Comparison of ENCODE assay signal across 8 cellular contexts in genomic region chr16:88703486-88704309, GRCh38. TPM values are rescaled to one million over a fixed set of nuclear protein-coding genes. Genes with fewer than 3 reads are reported as not detected.
A peak's percentile ranks its signal among the peaks of the same experiment; 100 is the strongest.
DNase-seq lines count a peak whose midpoint lies in the region; ATAC-seq and TF ChIP-seq lines count a peak whose summit lies in the region.

No MANE protein-coding gene starts in this region.

- no peaks in the 10 kb centered on the region for H3K27me3 ChIP-seq in dorsolateral prefrontal cortex

- DNase-seq in activated CD4-positive, alpha-beta T cell treated with anti-CD3 and anti-CD28 coated beads, Interleukin-2, amount 10 ng/mL, durations not matched to agents 24 days and 14 days, result peak; percentile 91
- DNase-seq in dorsolateral prefrontal cortex, result peak in 7 of 10 donors; percentile 45 to 75 (median 65)
- peak; percentile 42 for DNase-seq in putamen (ENCODE audit: low spot score)
- no peak for DNase-seq in NCI-H526 treated with DMSO at 0.1 percent for 48 hours (lab: John Stamatoyannopoulos, UW)
- DNase-seq in EL, result no peak
- no peak for DNase-seq in NCI-H1436 treated with DMSO at 0.1 percent for 48 hours (lab: John Stamatoyannopoulos, UW)
- DNase-seq in NCI-H524 treated with DMSO at 0.1 percent for 48 hours (lab: John Stamatoyannopoulos, UW), result no peak

- peak overlapping the region; percentile 81 for H3K4me3 Mint-ChIP-seq in activated CD4-positive, alpha-beta T cell treated with anti-CD3 and anti-CD28 coated beads, Interleukin-2, amount 10 ng/mL, durations not matched to agents 24 days and 14 days

- H3K27ac ChIP-seq in dorsolateral prefrontal cortex, result peak overlapping the region in 55 of 59 donors; percentile 18 to 91 (median 78)

- intact Hi-C loops in activated CD4-positive, alpha-beta T cell treated with anti-CD3 and anti-CD28 coated beads, Interleukin-2, amount 10 ng/mL, durations not matched to agents 24 days and 14 days (cut with micrococcal nuclease), result loop anchor here (1.0 to 5.0 kb wide), 3 partner anchors 17 to 79 kb away; partner anchors contain the start of genes IL17C and SNAI3
- intact Hi-C loops in dorsolateral prefrontal cortex (cut with DNase I), result loop anchor here in 1 of 2 donors (2.0 kb wide), 1 partner anchor 39 kb away; no protein-coding TSS in a partner anchor

- H3K27me3 Mint-ChIP-seq in activated CD4-positive, alpha-beta T cell treated with anti-CD3 and anti-CD28 coated beads, Interleukin-2, amount 10 ng/mL, durations not matched to agents 24 days and 14 days, result no peaks in the 10 kb centered on the region

- H3K27ac Mint-ChIP-seq in activated CD4-positive, alpha-beta T cell treated with anti-CD3 and anti-CD28 coated beads, Interleukin-2, amount 10 ng/mL, durations not matched to agents 24 days and 14 days, result peak overlapping the region; percentile 95

- peaks cover 21% of the 10 kb centered on the region for H3K36me3 Mint-ChIP-seq in activated CD4-positive, alpha-beta T cell treated with anti-CD3 and anti-CD28 coated beads, Interleukin-2, amount 10 ng/mL, durations not matched to agents 24 days and 14 days (ENCODE audit: low read depth)

- no peaks in the 10 kb centered on the region for H3K9me3 Mint-ChIP-seq in activated CD4-positive, alpha-beta T cell treated with anti-CD3 and anti-CD28 coated beads, Interleukin-2, amount 10 ng/mL, durations not matched to agents 24 days and 14 days

- H3K4me3 ChIP-seq in dorsolateral prefrontal cortex, result peak overlapping the region in 46 of 59 donors; percentile 1 to 100 (median 88)

- TF ChIP-seq CTCF in dorsolateral prefrontal cortex (IDR thresholded peaks at IDR 0.05 in 54 of 56, conservative IDR thresholded peaks at IDR 0.05 in 2 of 56; ENCODE audit: low read depth in 1 of 56, partially characterized antibody in 56 of 56), result no peak

- H3K4me1 Mint-ChIP-seq in activated CD4-positive, alpha-beta T cell treated with anti-CD3 and anti-CD28 coated beads, Interleukin-2, amount 10 ng/mL, durations not matched to agents 24 days and 14 days, result peaks cover 52% of the 10 kb centered on the region

- peak; percentile 16 for ATAC-seq in GM18907 (IDR thresholded peaks at IDR 0.05; ENCODE audit: unreplicated experiment)

RNA-seq across cellular contexts. Expression of gene RNF166, which starts 2.5 kb away (rescaled TPM):
- 47.3 and 49.7 TPM in 2 replicates for total RNA-seq in activated CD4-positive, alpha-beta T cell treated with anti-CD3 and anti-CD28 coated beads, Interleukin-2, amount 10 ng/mL, durations not matched to agents 24 days and 14 days
- 10 to 100 TPM; 15.1 to 52.4 (median 24.8) TPM for total RNA-seq in dorsolateral prefrontal cortex

RNA-seq across cellular contexts. Expression of gene CTU2, which starts 2.6 kb away (rescaled TPM):
- 68.8 and 69.9 TPM in 2 replicates for total RNA-seq in activated CD4-positive, alpha-beta T cell treated with anti-CD3 and anti-CD28 coated beads, Interleukin-2, amount 10 ng/mL, durations not matched to agents 24 days and 14 days
- 10 to 100 TPM; 14.1 to 40.3 (median 24.0) TPM for total RNA-seq in dorsolateral prefrontal cortex

RNA-seq across cellular contexts. Expression of gene SNAI3, which starts 17.4 kb away (rescaled TPM):
- total RNA-seq in activated CD4-positive, alpha-beta T cell treated with anti-CD3 and anti-CD28 coated beads, Interleukin-2, amount 10 ng/mL, durations not matched to agents 24 days and 14 days, result 3.0 and 3.3 TPM in 2 replicates
- total RNA-seq in dorsolateral prefrontal cortex, result 1 to 10 TPM in 49 of 120 experiments, under 1 TPM in 62, not detected in 9; 0.26 to 2.6 (median 0.90) TPM

RNA-seq across cellular contexts. Expression of gene MVD, which starts 40.8 kb away (rescaled TPM):
- total RNA-seq in activated CD4-positive, alpha-beta T cell treated with anti-CD3 and anti-CD28 coated beads, Interleukin-2, amount 10 ng/mL, durations not matched to agents 24 days and 14 days, result 95.7 and 102 TPM in 2 replicates
- 100 to 1,000 TPM in 5 of 120 experiments, 10 to 100 TPM in 115; 44.3 to 110 (median 70.6) TPM for total RNA-seq in dorsolateral prefrontal cortex

RNA-seq across cellular contexts. Expression of gene CYBA, which starts 52.8 kb away (rescaled TPM):
- 222 and 228 TPM in 2 replicates for total RNA-seq in activated CD4-positive, alpha-beta T cell treated with anti-CD3 and anti-CD28 coated beads, Interleukin-2, amount 10 ng/mL, durations not matched to agents 24 days and 14 days
- total RNA-seq in dorsolateral prefrontal cortex, result 10 to 100 TPM in 119 of 120 experiments, 1 to 10 TPM in 1; 8.7 to 94.0 (median 30.1) TPM

Comparison
In these comparisons a context has a peak if more than half of its experiments do, and no peak if none do; other contexts are left out.
1. DNase-seq: peak in activated CD4-positive, alpha-beta T cell treated with anti-CD3 and anti-CD28 coated beads, Interleukin-2, amount 10 ng/mL, durations not matched to agents 24 days and 14 days (single experiment), dorsolateral prefrontal cortex (7 of 10) and putamen (single experiment); none in NCI-H526 treated with DMSO at 0.1 percent for 48 hours (single experiment), EL (single experiment), NCI-H1436 treated with DMSO at 0.1 percent for 48 hours (single experiment) and NCI-H524 treated with DMSO at 0.1 percent for 48 hours (single experiment).